ENCODE assay signal across 1 cellular context in the genomic region with DNA sequence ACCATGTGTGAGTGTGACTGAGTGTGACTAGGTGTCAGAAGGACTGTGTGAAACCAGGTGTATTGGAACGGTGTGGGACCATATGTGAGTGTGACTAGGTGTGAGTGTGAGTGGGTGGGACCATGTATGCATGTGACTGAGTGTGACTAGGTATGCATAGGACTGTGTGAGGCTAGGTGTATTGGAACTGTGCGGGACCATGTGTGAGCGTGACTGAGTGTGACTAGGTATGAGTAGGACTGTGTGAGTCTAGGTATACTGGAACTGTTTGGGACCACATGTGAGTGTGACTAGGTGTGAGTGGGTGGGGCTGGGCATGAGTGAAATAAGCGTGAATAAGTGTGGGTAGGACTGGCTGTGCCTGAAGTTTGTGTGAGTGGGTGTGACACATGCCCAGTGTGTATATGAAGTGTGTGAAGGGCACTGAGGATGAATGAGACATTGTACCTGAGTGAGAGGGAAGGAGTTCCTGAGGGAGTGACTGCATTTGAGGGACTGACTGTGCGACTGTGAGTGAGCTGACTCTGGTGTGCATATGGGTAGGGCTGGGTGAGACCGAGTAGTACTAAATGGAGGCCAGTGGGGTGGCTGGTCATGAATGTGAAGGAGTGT.
TF ChIP-seq lines count a peak whose summit lies in the region.

No MANE protein-coding gene starts in this region.

TF ChIP-seq in K562, 482 proteins besides CTCF, POLR2A, EP300 and RAD21 (continued from another document):
- TF ChIP-seq, protein P1, sequence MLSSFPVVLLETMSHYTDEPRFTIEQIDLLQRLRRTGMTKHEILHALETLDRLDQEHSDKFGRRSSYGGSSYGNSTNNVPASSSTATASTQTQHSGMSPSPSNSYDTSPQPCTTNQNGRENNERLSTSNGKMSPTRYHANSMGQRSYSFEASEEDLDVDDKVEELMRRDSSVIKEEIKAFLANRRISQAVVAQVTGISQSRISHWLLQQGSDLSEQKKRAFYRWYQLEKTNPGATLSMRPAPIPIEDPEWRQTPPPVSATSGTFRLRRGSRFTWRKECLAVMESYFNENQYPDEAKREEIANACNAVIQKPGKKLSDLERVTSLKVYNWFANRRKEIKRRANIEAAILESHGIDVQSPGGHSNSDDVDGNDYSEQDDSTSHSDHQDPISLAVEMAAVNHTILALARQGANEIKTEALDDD (IDR thresholded peaks at IDR 0.05) = no peak
- TF ChIP-seq SAFB2 (IDR thresholded peaks at IDR 0.05; ENCODE audit: borderline replicate concordance, low read depth, low read length, severe bottlenecking) = no peak
- no peak for TF ChIP-seq CBX1 (IDR thresholded peaks at IDR 0.05; ENCODE audit: low read depth)
- TF ChIP-seq, protein P2, sequence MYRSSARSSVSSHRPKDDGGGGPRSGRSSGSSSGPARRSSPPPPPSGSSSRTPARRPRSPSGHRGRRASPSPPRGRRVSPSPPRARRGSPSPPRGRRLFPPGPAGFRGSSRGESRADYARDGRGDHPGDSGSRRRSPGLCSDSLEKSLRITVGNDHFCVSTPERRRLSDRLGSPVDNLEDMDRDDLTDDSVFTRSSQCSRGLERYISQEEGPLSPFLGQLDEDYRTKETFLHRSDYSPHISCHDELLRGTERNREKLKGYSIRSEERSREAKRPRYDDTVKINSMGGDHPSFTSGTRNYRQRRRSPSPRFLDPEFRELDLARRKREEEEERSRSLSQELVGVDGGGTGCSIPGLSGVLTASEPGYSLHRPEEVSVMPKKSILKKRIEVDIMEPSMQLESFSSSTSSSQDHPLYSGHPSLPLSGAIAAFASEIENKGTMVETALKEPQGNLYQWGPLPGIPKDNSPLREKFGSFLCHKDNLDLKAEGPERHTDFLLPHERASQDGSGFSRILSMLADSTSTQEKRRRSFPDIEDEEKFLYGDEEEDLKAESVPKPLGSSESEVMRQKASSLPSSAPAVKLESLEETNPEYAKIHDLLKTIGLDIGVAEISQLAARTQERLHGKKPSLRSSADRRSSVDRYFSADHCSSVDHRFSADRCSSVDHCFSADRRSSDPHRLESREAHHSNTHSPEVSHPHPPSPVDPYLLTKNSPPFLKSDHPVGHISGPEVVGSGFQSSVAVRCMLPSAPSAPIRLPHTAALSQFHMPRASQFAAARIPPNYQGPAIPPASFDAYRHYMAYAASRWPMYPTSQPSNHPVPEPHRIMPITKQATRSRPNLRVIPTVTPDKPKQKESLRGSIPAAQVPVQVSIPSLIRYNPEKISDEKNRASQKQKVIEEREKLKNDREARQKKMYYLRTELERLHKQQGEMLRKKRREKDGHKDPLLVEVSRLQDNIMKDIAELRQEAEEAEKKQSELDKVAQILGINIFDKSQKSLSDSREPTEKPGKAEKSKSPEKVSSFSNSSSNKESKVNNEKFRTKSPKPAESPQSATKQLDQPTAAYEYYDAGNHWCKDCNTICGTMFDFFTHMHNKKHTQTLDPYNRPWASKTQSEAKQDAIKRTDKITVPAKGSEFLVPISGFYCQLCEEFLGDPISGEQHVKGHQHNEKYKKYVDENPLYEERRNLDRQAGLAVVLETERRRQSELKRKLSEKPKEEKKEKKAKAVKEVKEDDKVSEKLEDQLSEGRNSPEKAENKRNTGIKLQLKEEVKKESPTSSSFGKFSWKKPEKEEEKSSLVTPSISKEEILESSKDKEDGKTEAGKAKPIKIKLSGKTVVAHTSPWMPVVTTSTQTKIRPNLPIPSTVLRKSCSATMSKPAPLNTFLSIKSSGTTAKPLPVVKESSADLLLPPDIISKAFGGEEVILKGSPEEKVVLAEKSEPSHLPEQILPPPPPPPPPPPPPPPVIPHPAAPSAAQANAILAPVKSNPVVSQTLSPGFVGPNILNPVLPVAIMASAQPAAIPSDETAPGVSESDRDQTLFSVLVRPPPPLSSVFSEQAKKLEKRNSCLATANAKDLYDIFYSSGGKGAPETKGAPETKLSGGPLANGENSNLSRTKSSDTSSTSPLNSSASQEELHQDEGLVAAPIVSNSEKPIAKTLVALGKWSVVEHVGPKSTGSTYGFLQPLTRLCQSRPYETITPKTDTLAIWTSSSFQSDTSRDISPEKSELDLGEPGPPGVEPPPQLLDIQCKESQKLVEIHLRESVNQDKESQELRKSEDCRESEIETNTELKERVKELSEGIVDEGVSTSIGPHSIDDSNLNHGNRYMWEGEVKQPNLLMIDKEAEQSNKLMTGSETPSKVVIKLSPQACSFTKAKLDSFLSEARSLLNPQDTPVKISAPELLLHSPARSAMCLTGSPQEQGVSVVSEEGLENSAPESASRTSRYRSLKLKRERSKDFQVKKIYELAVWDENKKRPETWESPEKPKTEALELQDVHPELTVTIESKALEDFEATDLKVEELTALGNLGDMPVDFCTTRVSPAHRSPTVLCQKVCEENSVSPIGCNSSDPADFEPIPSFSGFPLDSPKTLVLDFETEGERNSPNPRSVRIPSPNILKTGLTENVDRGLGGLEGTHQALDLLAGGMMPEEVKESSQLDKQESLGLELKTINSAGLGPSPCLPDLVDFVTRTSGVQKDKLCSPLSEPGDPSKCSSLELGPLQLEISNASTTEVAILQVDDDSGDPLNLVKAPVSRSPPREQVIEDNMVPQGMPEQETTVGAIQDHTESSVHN (IDR thresholded peaks at IDR 0.05; ENCODE audit: borderline replicate concordance in 1 of 2, low read depth in 1 of 2) = no peak
- no peak for TF ChIP-seq KLF13 (tag; IDR thresholded peaks at IDR 0.05; ENCODE audit: borderline replicate concordance, low read depth)
- no peak for TF ChIP-seq XRCC3 (IDR thresholded peaks at IDR 0.05)
- no peak for TF ChIP-seq NFE2L1 (tag; IDR thresholded peaks at IDR 0.05; ENCODE audit: borderline replicate concordance, low read depth)
- TF ChIP-seq SIN3B (IDR thresholded peaks at IDR 0.05; ENCODE audit: low read depth) = no peak
TF ChIP-seq in K562: peak in this region for 0.
